ENCODE assay signal across 9 cellular contexts in genomic region chr10:67452892-67453291, GRCh38.
"Had no signal": no experiment of that assay in that cellular context is flagged by ENCODE, and none has a peak within 500 bp of the region (broad histone marks: within the 10 kb centered on the region; RNA-seq: fewer than 3 reads in every experiment).

No MANE protein-coding gene starts in this region.

- H3K4me1 ChIP-seq: HAP-1 had no signal

- DNase-seq: GM23248, GOT3, H7, HFFc6 had no signal

- H3K4me3 ChIP-seq: GM23248, HAP-1 had no signal

- H3K36me3 ChIP-seq: HAP-1 had no signal

- H3K9me3 ChIP-seq: HAP-1 had no signal

- H3K27ac ChIP-seq: GM23248, HL-60 had no signal

- ATAC-seq: HCT116, HepG2 had no signal

- H3K27ac Mint-ChIP-seq: HFFc6, IgD-negative memory B cell had no signal
